Comparison of ENCODE assay signal across 33 cellular contexts in genomic region chr3:179503152-179503551, GRCh38.
"Had no signal": no experiment of that assay in that cellular context is flagged by ENCODE, and none has a peak within 500 bp of the region (broad histone marks: within the 10 kb centered on the region; RNA-seq: fewer than 3 reads in every experiment).

No MANE protein-coding gene starts in this region.

- H3K9me3 ChIP-seq: adrenal gland, ascending aorta, body of pancreas had no signal

- ATAC-seq: activated naive CD4-positive, alpha-beta T cell treated with anti-CD3 and anti-CD28 coated beads, Interleukin-2, amount 50 U/mL, for 72 hours; activated naive CD8-positive, alpha-beta T cell treated with anti-CD3 and anti-CD28 coated beads, Interleukin-2, amount 50 U/mL, for 24 hours; activated T-cell treated with anti-CD3 and anti-CD28 coated beads, Interleukin-2, amount 50 U/mL, for 4 hours; activated T-cell treated with anti-CD3 and anti-CD28 coated beads, Interleukin-2, amount 50 U/mL, for 72 hours; activated T-helper 17 cell treated with anti-CD3 and anti-CD28 coated beads, Interleukin-2, amount 50 U/mL, for 72 hours; body of pancreas had no signal

- H3K4me1 ChIP-seq: adrenal gland, ascending aorta, body of pancreas, breast epithelium had no signal

- H3K36me3 ChIP-seq: adrenal gland, ascending aorta, brain microvascular endothelial cell, breast epithelium, cardiac muscle cell had no signal

- H3K27ac ChIP-seq: adrenal gland, ascending aorta, body of pancreas, brain microvascular endothelial cell, breast epithelium, cardiac muscle cell had no signal

- H3K27me3 ChIP-seq: adrenal gland, ascending aorta, body of pancreas, brain microvascular endothelial cell, breast epithelium, cardiac muscle cell had no signal

- DNase-seq: activated effector memory CD4-positive, alpha-beta T cell treated with anti-CD3 and anti-CD28 coated beads, Interleukin-2, amount 50 U/mL, for 16 hours; activated effector memory CD4-positive, alpha-beta T cell treated with Interleukin-2 at 50 U/mL for 16 hours; activated gamma-delta T cell; activated gamma-delta T cell treated with Interleukin-2 at 50 U/mL for 16 hours; activated naive CD4-positive, alpha-beta T cell; activated naive CD4-positive, alpha-beta T cell treated with anti-CD3 and anti-CD28 coated beads for 36 hours; activated naive CD4-positive, alpha-beta T cell treated with anti-CD3 and anti-CD28 coated beads, Interleukin-2, amount 10 ng/mL, durations not matched to agents 7 days and 5 days; activated naive CD4-positive, alpha-beta T cell treated with anti-CD3 and anti-CD28 coated beads, Interleukin-2, amount 50 U/mL, for 16 hours; activated naive CD4-positive, alpha-beta T cell treated with Interleukin-2 at 50 U/mL for 16 hours; activated naive CD8-positive, alpha-beta T cell treated with anti-CD3 and anti-CD28 coated beads for 36 hours; activated naive CD8-positive, alpha-beta T cell treated with anti-CD3 and anti-CD28 coated beads, Interleukin-2, amount 10 ng/mL, durations not matched to agents 7 days and 5 days; activated naive CD8-positive, alpha-beta T cell treated with anti-CD3 and anti-CD28 coated beads, Interleukin-2, amount 50 U/mL, for 24 hours; activated T-cell treated with anti-CD3 and anti-CD28 coated beads, Interleukin-2, amount 50 U/mL, for 4 hours; activated T-cell treated with anti-CD3 and anti-CD28 coated beads, Interleukin-2, amount 50 U/mL, for 48 hours; activated T-cell treated with anti-CD3 and anti-CD28 coated beads, Interleukin-2, amount 50 U/mL, for 72 hours; adrenal gland; amniotic stem cell; amygdala; anterior cingulate cortex; aorta; body of pancreas; brain microvascular endothelial cell; caudate nucleus; central memory CD4-positive, alpha-beta T cell; cerebellar nuclear complex had no signal

- H3K4me3 ChIP-seq: adrenal gland, ascending aorta, body of pancreas, breast epithelium, cardiac muscle cell had no signal

- FAIRE-seq: astrocyte, bronchial epithelial cell, colon had no signal
